ENCODE assay signal across 13 cellular contexts in the genomic region with DNA sequence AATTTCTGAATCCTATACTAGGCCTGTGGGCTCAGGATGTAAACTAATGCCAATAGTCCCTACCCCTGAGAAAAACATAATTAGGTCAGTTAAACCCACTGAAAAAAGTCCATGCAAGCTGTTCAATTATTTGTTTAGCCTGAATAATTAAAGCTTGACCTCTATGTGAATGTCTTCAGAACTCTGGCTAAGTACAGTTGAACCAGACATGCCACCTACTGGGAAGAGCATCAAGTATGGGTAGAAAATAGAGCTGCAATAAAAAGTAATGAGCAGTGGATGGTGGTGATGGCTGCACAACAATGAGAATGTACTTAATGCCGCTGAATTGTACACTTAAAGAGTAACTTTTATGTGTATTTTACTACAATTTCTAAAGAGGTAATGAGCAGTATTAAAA. TPM values are rescaled to one million over a fixed set of nuclear protein-coding genes. Genes with fewer than 3 reads are reported as not detected.
DNase-seq lines count a peak whose midpoint lies in the region; ATAC-seq and TF ChIP-seq lines count a peak whose summit lies in the region.
"Had no signal": no experiment of that assay in that cellular context is flagged by ENCODE, and none has a peak within 500 bp of the region (broad histone marks: within the 10 kb centered on the region; RNA-seq: fewer than 3 reads in every experiment).

No MANE protein-coding gene starts in this region.

- no peaks in the 10 kb centered on the region for H3K9me3 Mint-ChIP-seq in WTC11
- H3K9me3 Mint-ChIP-seq: CD8-positive, alpha-beta T cell; natural killer cell had no signal

- no peak for TF ChIP-seq CTCF in WTC11 (IDR thresholded peaks at IDR 0.05)

- H3K4me3 Mint-ChIP-seq in WTC11: no peak overlapping the region

- POLR2A ChIA-PET in WTC11 (lab: Charles Lee): no interaction called here

- DNase-seq in HT-29 (ENCODE audit: low spot score) (peak; percentile 66), NCI-H524 treated with DMSO at 0.1 percent for 48 hours (lab: John Stamatoyannopoulos, UW) (peak; percentile 7), cerebellar cortex (ENCODE audit: low spot score) (peak; percentile 3), retina (peak; percentile 44), posterior cingulate gyrus (no peak), WTC11 (ENCODE audit: low spot score) (no peak)
- DNase-seq: CD8-positive, alpha-beta T cell; dermis blood vessel endothelial cell; foreskin melanocyte; natural killer cell; NCI-H1694; spleen had no signal

- intact Hi-C loops in posterior cingulate gyrus (cut with DNase I): no loop called here

- ATAC-seq in WTC11 (no peak), HG03571 (IDR thresholded peaks at IDR 0.05; ENCODE audit: unreplicated experiment) (no peak)
- ATAC-seq: CD8-positive, alpha-beta T cell; natural killer cell had no signal

- no peaks in the 10 kb centered on the region for H3K4me1 Mint-ChIP-seq in WTC11

- H3K36me3 Mint-ChIP-seq in WTC11: no peaks in the 10 kb centered on the region
- H3K36me3 Mint-ChIP-seq: CD8-positive, alpha-beta T cell; natural killer cell had no signal

- H3K27me3 Mint-ChIP-seq in WTC11 (ENCODE audit: low read depth): no peaks in the 10 kb centered on the region

- H3K27ac Mint-ChIP-seq in WTC11: no peak overlapping the region
- H3K27ac Mint-ChIP-seq: natural killer cell had no signal

- CTCF ChIA-PET in WTC11 (lab: Charles Lee): no interaction called here

TF ChIP-seq in WTC11, 78 proteins besides CTCF, POLR2A, EP300 and RAD21:
- TF ChIP-seq, protein P1, sequence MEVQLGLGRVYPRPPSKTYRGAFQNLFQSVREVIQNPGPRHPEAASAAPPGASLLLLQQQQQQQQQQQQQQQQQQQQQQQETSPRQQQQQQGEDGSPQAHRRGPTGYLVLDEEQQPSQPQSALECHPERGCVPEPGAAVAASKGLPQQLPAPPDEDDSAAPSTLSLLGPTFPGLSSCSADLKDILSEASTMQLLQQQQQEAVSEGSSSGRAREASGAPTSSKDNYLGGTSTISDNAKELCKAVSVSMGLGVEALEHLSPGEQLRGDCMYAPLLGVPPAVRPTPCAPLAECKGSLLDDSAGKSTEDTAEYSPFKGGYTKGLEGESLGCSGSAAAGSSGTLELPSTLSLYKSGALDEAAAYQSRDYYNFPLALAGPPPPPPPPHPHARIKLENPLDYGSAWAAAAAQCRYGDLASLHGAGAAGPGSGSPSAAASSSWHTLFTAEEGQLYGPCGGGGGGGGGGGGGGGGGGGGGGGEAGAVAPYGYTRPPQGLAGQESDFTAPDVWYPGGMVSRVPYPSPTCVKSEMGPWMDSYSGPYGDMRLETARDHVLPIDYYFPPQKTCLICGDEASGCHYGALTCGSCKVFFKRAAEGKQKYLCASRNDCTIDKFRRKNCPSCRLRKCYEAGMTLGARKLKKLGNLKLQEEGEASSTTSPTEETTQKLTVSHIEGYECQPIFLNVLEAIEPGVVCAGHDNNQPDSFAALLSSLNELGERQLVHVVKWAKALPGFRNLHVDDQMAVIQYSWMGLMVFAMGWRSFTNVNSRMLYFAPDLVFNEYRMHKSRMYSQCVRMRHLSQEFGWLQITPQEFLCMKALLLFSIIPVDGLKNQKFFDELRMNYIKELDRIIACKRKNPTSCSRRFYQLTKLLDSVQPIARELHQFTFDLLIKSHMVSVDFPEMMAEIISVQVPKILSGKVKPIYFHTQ (CRISPR knock-in tag; IDR thresholded peaks at IDR 0.05): no peak
- TF ChIP-seq, protein P2, sequence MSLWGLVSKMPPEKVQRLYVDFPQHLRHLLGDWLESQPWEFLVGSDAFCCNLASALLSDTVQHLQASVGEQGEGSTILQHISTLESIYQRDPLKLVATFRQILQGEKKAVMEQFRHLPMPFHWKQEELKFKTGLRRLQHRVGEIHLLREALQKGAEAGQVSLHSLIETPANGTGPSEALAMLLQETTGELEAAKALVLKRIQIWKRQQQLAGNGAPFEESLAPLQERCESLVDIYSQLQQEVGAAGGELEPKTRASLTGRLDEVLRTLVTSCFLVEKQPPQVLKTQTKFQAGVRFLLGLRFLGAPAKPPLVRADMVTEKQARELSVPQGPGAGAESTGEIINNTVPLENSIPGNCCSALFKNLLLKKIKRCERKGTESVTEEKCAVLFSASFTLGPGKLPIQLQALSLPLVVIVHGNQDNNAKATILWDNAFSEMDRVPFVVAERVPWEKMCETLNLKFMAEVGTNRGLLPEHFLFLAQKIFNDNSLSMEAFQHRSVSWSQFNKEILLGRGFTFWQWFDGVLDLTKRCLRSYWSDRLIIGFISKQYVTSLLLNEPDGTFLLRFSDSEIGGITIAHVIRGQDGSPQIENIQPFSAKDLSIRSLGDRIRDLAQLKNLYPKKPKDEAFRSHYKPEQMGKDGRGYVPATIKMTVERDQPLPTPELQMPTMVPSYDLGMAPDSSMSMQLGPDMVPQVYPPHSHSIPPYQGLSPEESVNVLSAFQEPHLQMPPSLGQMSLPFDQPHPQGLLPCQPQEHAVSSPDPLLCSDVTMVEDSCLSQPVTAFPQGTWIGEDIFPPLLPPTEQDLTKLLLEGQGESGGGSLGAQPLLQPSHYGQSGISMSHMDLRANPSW (CRISPR knock-in tag; conservative IDR thresholded peaks at IDR 0.05; ENCODE audit: low read depth): no peak
- TF ChIP-seq, protein P3, sequence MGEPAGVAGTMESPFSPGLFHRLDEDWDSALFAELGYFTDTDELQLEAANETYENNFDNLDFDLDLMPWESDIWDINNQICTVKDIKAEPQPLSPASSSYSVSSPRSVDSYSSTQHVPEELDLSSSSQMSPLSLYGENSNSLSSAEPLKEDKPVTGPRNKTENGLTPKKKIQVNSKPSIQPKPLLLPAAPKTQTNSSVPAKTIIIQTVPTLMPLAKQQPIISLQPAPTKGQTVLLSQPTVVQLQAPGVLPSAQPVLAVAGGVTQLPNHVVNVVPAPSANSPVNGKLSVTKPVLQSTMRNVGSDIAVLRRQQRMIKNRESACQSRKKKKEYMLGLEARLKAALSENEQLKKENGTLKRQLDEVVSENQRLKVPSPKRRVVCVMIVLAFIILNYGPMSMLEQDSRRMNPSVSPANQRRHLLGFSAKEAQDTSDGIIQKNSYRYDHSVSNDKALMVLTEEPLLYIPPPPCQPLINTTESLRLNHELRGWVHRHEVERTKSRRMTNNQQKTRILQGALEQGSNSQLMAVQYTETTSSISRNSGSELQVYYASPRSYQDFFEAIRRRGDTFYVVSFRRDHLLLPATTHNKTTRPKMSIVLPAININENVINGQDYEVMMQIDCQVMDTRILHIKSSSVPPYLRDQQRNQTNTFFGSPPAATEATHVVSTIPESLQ (CRISPR knock-in tag; IDR thresholded peaks at IDR 0.05): no peak
- TF ChIP-seq, protein P4, sequence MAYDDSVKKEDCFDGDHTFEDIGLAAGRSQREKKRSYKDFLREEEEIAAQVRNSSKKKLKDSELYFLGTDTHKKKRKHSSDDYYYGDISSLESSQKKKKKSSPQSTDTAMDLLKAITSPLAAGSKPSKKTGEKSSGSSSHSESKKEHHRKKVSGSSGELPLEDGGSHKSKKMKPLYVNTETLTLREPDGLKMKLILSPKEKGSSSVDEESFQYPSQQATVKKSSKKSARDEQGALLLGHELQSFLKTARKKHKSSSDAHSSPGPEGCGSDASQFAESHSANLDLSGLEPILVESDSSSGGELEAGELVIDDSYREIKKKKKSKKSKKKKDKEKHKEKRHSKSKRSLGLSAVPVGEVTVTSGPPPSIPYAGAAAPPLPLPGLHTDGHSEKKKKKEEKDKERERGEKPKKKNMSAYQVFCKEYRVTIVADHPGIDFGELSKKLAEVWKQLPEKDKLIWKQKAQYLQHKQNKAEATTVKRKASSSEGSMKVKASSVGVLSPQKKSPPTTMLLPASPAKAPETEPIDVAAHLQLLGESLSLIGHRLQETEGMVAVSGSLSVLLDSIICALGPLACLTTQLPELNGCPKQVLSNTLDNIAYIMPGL (CRISPR knock-in tag; IDR thresholded peaks at IDR 0.05): no peak
- TF ChIP-seq SMAD4 (CRISPR knock-in tag; IDR thresholded peaks at IDR 0.05): no peak
- TF ChIP-seq, protein P5, sequence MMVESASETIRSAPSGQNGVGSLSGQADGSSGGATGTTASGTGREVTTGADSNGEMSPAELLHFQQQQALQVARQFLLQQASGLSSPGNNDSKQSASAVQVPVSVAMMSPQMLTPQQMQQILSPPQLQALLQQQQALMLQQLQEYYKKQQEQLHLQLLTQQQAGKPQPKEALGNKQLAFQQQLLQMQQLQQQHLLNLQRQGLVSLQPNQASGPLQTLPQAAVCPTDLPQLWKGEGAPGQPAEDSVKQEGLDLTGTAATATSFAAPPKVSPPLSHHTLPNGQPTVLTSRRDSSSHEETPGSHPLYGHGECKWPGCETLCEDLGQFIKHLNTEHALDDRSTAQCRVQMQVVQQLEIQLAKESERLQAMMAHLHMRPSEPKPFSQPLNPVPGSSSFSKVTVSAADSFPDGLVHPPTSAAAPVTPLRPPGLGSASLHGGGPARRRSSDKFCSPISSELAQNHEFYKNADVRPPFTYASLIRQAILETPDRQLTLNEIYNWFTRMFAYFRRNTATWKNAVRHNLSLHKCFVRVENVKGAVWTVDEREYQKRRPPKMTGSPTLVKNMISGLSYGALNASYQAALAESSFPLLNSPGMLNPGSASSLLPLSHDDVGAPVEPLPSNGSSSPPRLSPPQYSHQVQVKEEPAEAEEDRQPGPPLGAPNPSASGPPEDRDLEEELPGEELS (CRISPR knock-in tag; IDR thresholded peaks at IDR 0.05): no peak
- TF ChIP-seq FOXJ3 (CRISPR knock-in tag; IDR thresholded peaks at IDR 0.05; ENCODE audit: borderline replicate concordance): no peak
- TF ChIP-seq, protein P6, sequence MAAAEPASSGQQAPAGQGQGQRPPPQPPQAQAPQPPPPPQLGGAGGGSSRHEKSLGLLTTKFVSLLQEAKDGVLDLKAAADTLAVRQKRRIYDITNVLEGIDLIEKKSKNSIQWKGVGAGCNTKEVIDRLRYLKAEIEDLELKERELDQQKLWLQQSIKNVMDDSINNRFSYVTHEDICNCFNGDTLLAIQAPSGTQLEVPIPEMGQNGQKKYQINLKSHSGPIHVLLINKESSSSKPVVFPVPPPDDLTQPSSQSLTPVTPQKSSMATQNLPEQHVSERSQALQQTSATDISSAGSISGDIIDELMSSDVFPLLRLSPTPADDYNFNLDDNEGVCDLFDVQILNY (CRISPR knock-in tag; IDR thresholded peaks at IDR 0.05): no peak
- TF ChIP-seq, protein P7, sequence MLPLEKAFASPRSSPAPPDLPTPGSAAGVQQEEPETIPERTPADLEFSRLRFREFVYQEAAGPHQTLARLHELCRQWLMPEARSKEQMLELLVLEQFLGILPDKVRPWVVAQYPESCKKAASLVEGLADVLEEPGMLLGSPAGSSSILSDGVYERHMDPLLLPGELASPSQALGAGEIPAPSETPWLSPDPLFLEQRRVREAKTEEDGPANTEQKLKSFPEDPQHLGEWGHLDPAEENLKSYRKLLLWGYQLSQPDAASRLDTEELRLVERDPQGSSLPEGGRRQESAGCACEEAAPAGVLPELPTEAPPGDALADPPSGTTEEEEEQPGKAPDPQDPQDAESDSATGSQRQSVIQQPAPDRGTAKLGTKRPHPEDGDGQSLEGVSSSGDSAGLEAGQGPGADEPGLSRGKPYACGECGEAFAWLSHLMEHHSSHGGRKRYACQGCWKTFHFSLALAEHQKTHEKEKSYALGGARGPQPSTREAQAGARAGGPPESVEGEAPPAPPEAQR (CRISPR knock-in tag; IDR thresholded peaks at IDR 0.05): no peak

RNA-seq across cellular contexts. Expression of a gene that starts 23.6 kb away (rescaled TPM):
- total RNA-seq in HT-29 (2014; rRNA removed; shearing (Covaris generic)): 15.6 and 16.8 TPM in 2 replicates
- total RNA-seq in WTC11 (2021): 14.6 to 15.8 TPM (median 14.7 TPM) in 3 replicates

Comparison
In these comparisons a context has a peak if more than half of its experiments do, and no peak if none do; other contexts are left out.
1. DNase-seq: peak in HT-29 (single experiment), NCI-H524 treated with DMSO at 0.1 percent for 48 hours (single experiment), cerebellar cortex (single experiment) and retina (single experiment); none in posterior cingulate gyrus (0 of 10) and WTC11 (single experiment).